ENCODE assay signal across 23 cellular contexts in genomic region chr9:109632817-109633216, GRCh38.
DNase-seq lines count a peak whose midpoint lies in the region; ATAC-seq, FAIRE-seq and TF ChIP-seq lines count a peak whose summit lies in the region.
"Had no signal": no experiment of that assay in that cellular context is flagged by ENCODE, and none has a peak within 500 bp of the region (broad histone marks: within the 10 kb centered on the region; RNA-seq: fewer than 3 reads in every experiment).

No MANE protein-coding gene starts in this region.

- no peak for ATAC-seq in HepG2
- ATAC-seq in GM18909 (IDR thresholded peaks at IDR 0.05; ENCODE audit: poor library complexity, unreplicated experiment) = no peak
- ATAC-seq: GM23338 had no signal

- CTCF ChIA-PET in HepG2 (lab: Yijun Ruan, JAX; ENCODE audit: low intra/inter-chr PET ratio, low total read pairs) = no interaction called here

- BruUV-seq in HepG2 (replicated peaks; lab: Mats Ljungman, UMichigan) = no TSS peak

- H2AFZ ChIP-seq in HepG2 (ENCODE audit: low read length) = no peak overlapping the region
- H2AFZ ChIP-seq: GM23338, PC-9 had no signal

- in situ Hi-C loops in SK-MEL-5 (cut with HindIII; ENCODE audit: low pct_unique_long_range_greater_than_20kb, low sequenced_read_pairs) = no loop called here
- in situ Hi-C loops in HepG2 (cut with HindIII; ENCODE audit: extremely low pct_ligation_motif_present, low pct_unique_long_range_greater_than_20kb) = no loop called here

- no peak for FAIRE-seq in HepG2 (lab: Jason Lieb, UNC)
- FAIRE-seq: A204.1, GM12891 had no signal

- no peak for TF ChIP-seq POLR2A in HepG2 (IDR thresholded peaks at IDR 0.05; ENCODE audit: insufficient read depth in 1 of 2, low read depth in 2 of 2, low read length in 2 of 2)

- WGBS in HepG2 (ENCODE audit: low lambda C conversion rate) = 6% methylated on average over 2 of the region's 2 CpGs

- POLR2A ChIA-PET in HepG2 (lab: Yijun Ruan, JAX) = no interaction called here

- H3K79me2 ChIP-seq in HepG2 (ENCODE audit: insufficient read depth, low read length) = no peaks in the 10 kb centered on the region

- TF ChIP-seq RAD21 in HepG2 (CRISPR knock-in tag; IDR thresholded peaks at IDR 0.05) = no peak

- H3K4me1 ChIP-seq in HepG2 (ENCODE audit: insufficient read depth, low read length) = no peaks in the 10 kb centered on the region

- no peaks in the 10 kb centered on the region for H3K9me3 ChIP-seq in HepG2 (ENCODE audit: low read length)
- H3K9me3 ChIP-seq: MG63 had no signal

- H3K4me2 ChIP-seq in HepG2 (ENCODE audit: low read depth, low read length) = no peak overlapping the region
- H3K4me2 ChIP-seq: GM23338, PC-9 had no signal

- H3K27ac ChIP-seq in HepG2 (ENCODE audit: extremely low read length, insufficient read depth, low read length) = no peak overlapping the region
- H3K27ac ChIP-seq: PC-9, RWPE1 had no signal

- no peak overlapping the region for H3K4me3 ChIP-seq in HepG2 (replicated peaks in 1 of 3; ENCODE audit: insufficient read depth in 1 of 3, low read depth in 2 of 3, low read length in 3 of 3)
- H3K4me3 ChIP-seq: GM23338, MG63, PC-9 had no signal

- no peaks in the 10 kb centered on the region for H4K20me1 ChIP-seq in HepG2 (ENCODE audit: insufficient read depth, low read length)

- DNase-seq in SK-MEL-5 (ENCODE audit: low read depth, low spot score) (peak; percentile 35), foreskin melanocyte (peak; percentile 11), HepG2 (ENCODE audit: low spot score) (no peak), putamen (ENCODE audit: low spot score) (peak; percentile 94), NCI-H2029 (lab: John Stamatoyannopoulos, UW) (no peak), NCI-H2029 treated with DMSO at 0.1 percent for 48 hours (lab: John Stamatoyannopoulos, UW) (no peak), 8988T (no peak)
- DNase-seq: CD4-positive, alpha-beta T cell; HCEC 1CT; Kasumi-1; MG63; NCI-H1048; NCI-H1436; NCI-H1930; NCI-H2171; NCI-H526; PC-9; SIG-M5 had no signal

- H3K27me3 ChIP-seq in HepG2 (ENCODE audit: control insufficient read depth in 1 of 2, insufficient read depth in 2 of 2, low read length in 2 of 2) = no peaks in the 10 kb centered on the region

- no peak for TF ChIP-seq EP300 in HepG2 (IDR thresholded peaks at IDR 0.05; ENCODE audit: low read depth in 2 of 2, low read length in 2 of 2)
- TF ChIP-seq EP300 in HepG2 (CRISPR knock-in tag; IDR thresholded peaks at IDR 0.05; ENCODE audit: borderline replicate concordance) = no peak

- no peak for TF ChIP-seq CTCF in HepG2 (CRISPR knock-in tag; IDR thresholded peaks at IDR 0.05)

- H3K9ac ChIP-seq in HepG2 (ENCODE audit: insufficient read depth, low read depth, low read length) = no peak overlapping the region

- intact Hi-C loops in HepG2 (cut with micrococcal nuclease; ENCODE audit: unreplicated experiment) = no loop called here

- no peaks in the 10 kb centered on the region for H3K36me3 ChIP-seq in HepG2 (replicated peaks in 1 of 2; ENCODE audit: control insufficient read depth in 1 of 2, insufficient read depth in 2 of 2, low read length in 2 of 2)
- H3K36me3 ChIP-seq: MG63 had no signal

TF ChIP-seq in HepG2, 621 proteins besides CTCF, POLR2A, EP300 and RAD21:
- TF ChIP-seq CREB1 (IDR thresholded peaks at IDR 0.05) = peak; percentile 49; the same call in 1 of the 2 replicates
- no peak for TF ChIP-seq CREB1 (CRISPR knock-in tag; IDR thresholded peaks at IDR 0.05)
- no peak for TF ChIP-seq ZNF709 (CRISPR knock-in tag; IDR thresholded peaks at IDR 0.05)

Comparison
In these comparisons a context has a peak if more than half of its experiments do, and no peak if none do; other contexts are left out.
1. DNase-seq: peak in SK-MEL-5 (single experiment), foreskin melanocyte (single experiment) and putamen (single experiment); none in HepG2 (single experiment), NCI-H2029 (single experiment), NCI-H2029 treated with DMSO at 0.1 percent for 48 hours (single experiment) and 8988T (single experiment).